10 cellular contexts compared by ENCODE assay signal in genomic region chr14:68364823-68365222, GRCh38.
DNase-seq lines count a peak whose midpoint lies in the region; ATAC-seq and TF ChIP-seq lines count a peak whose summit lies in the region.
"Had no signal": no experiment of that assay in that cellular context is flagged by ENCODE, and none has a peak within 500 bp of the region (broad histone marks: within the 10 kb centered on the region; RNA-seq: fewer than 3 reads in every experiment).

No MANE protein-coding gene starts in this region.

- 74% methylated on average over 7 of the region's 7 CpGs; no CpG with 5 or more reads in 1 of the 2 experiments for WGBS in endodermal cell (ENCODE audit: insufficient coverage in 1 of 2, insufficient read length in 1 of 2), 2 experiments

- H3K4me3 ChIP-seq in endodermal cell (ENCODE audit: low read length) = no peak overlapping the region

- TF ChIP-seq CTCF in endodermal cell (conservative IDR thresholded peaks at IDR 0.05) (no peak), type B pancreatic cell (conservative IDR thresholded peaks at IDR 0.05) (no peak)

- no peaks in the 10 kb centered on the region for H3K36me3 ChIP-seq in endodermal cell (ENCODE audit: control insufficient read depth, insufficient read depth, low read length)

- no peaks in the 10 kb centered on the region for H3K9me3 ChIP-seq in endodermal cell (ENCODE audit: control insufficient read depth, low read length)

- no peaks in the 10 kb centered on the region for H3K27me3 Mint-ChIP-seq in activated naive CD8-positive, alpha-beta T cell treated with anti-CD3 and anti-CD28 coated beads, Interleukin-2, amount 50 U/mL, for 24 hours
- H3K27me3 Mint-ChIP-seq in activated naive CD8-positive, alpha-beta T cell treated with anti-CD3 and anti-CD28 coated beads for 36 hours = no peaks in the 10 kb centered on the region
- H3K27me3 Mint-ChIP-seq in endodermal cell (ENCODE audit: insufficient read depth) (peaks cover 2% of the 10 kb centered on the region), naive B cell (no peaks in the 10 kb centered on the region), type B pancreatic cell (no peaks in the 10 kb centered on the region)
- H3K27me3 Mint-ChIP-seq: activated naive CD4-positive, alpha-beta T cell treated with anti-CD3 and anti-CD28 coated beads, Interleukin-2, amount 10 ng/mL, durations not matched to agents 7 days and 5 days had no signal

- H3K36me3 Mint-ChIP-seq in activated naive CD8-positive, alpha-beta T cell treated with anti-CD3 and anti-CD28 coated beads, Interleukin-2, amount 50 U/mL, for 24 hours (ENCODE audit: low read depth) = no peaks in the 10 kb centered on the region
- H3K36me3 Mint-ChIP-seq in activated naive CD8-positive, alpha-beta T cell treated with anti-CD3 and anti-CD28 coated beads for 36 hours = peaks cover 5% of the 10 kb centered on the region
- no peaks in the 10 kb centered on the region for H3K36me3 Mint-ChIP-seq in endodermal cell (ENCODE audit: low read depth)
- H3K36me3 Mint-ChIP-seq in naive B cell = peaks cover 0 to 7% of the 10 kb centered on the region in 2 donors
- H3K36me3 Mint-ChIP-seq in type B pancreatic cell = peaks cover 12% of the 10 kb centered on the region
- H3K36me3 Mint-ChIP-seq: activated naive CD4-positive, alpha-beta T cell treated with anti-CD3 and anti-CD28 coated beads, Interleukin-2, amount 10 ng/mL, durations not matched to agents 7 days and 5 days had no signal

- peaks cover 12% of the 10 kb centered on the region for H3K4me1 ChIP-seq in endodermal cell (ENCODE audit: control insufficient read depth, insufficient read depth, low read length)

- H3K9ac ChIP-seq in endodermal cell (ENCODE audit: extremely low read depth, low read length, poor library complexity, severe bottlenecking) = peak overlapping the region; percentile 34

- H3K4me3 Mint-ChIP-seq in activated naive CD8-positive, alpha-beta T cell treated with anti-CD3 and anti-CD28 coated beads, Interleukin-2, amount 50 U/mL, for 24 hours = no peak overlapping the region
- no peak overlapping the region for H3K4me3 Mint-ChIP-seq in activated naive CD8-positive, alpha-beta T cell treated with anti-CD3 and anti-CD28 coated beads for 36 hours
- H3K4me3 Mint-ChIP-seq in endodermal cell = peak overlapping the region; percentile 54
- peak overlapping the region in 3 of 8 donors; percentile 23 to 46 (median 45) for H3K4me3 Mint-ChIP-seq in naive B cell
- peak overlapping the region; percentile 74 for H3K4me3 Mint-ChIP-seq in type B pancreatic cell
- H3K4me3 Mint-ChIP-seq: activated naive CD4-positive, alpha-beta T cell treated with anti-CD3 and anti-CD28 coated beads, Interleukin-2, amount 10 ng/mL, durations not matched to agents 7 days and 5 days had no signal

- H3K4me1 Mint-ChIP-seq in activated naive CD8-positive, alpha-beta T cell treated with anti-CD3 and anti-CD28 coated beads, Interleukin-2, amount 50 U/mL, for 24 hours = peaks cover 52% of the 10 kb centered on the region
- peaks cover 50% of the 10 kb centered on the region for H3K4me1 Mint-ChIP-seq in activated naive CD8-positive, alpha-beta T cell treated with anti-CD3 and anti-CD28 coated beads for 36 hours
- peaks cover 27% of the 10 kb centered on the region for H3K4me1 Mint-ChIP-seq in endodermal cell
- peaks cover 70 to 98% (median 77%) of the 10 kb centered on the region in 3 donors for H3K4me1 Mint-ChIP-seq in naive B cell
- peaks cover 59% of the 10 kb centered on the region for H3K4me1 Mint-ChIP-seq in type B pancreatic cell (ENCODE audit: unreplicated experiment)

- H3K27me3 ChIP-seq in endodermal cell (ENCODE audit: control insufficient read depth, insufficient read depth, low read length, poor library complexity, severe bottlenecking) = no peaks in the 10 kb centered on the region

- DNase-seq in activated naive CD8-positive, alpha-beta T cell treated with anti-CD3 and anti-CD28 coated beads, Interleukin-2, amount 50 U/mL, for 24 hours = no peak
- DNase-seq in activated naive CD8-positive, alpha-beta T cell treated with anti-CD3 and anti-CD28 coated beads for 36 hours = no peak
- peak; percentile 66 for DNase-seq in endodermal cell
- no peak for DNase-seq in naive B cell
- no peak for DNase-seq in type B pancreatic cell (ENCODE audit: extremely low spot score, unreplicated experiment)
- DNase-seq in HCEC 1CT = no peak
- DNase-seq: activated naive CD4-positive, alpha-beta T cell treated with anti-CD3 and anti-CD28 coated beads, Interleukin-2, amount 10 ng/mL, durations not matched to agents 7 days and 5 days had no signal

- ATAC-seq in activated naive CD8-positive, alpha-beta T cell treated with anti-CD3 and anti-CD28 coated beads, Interleukin-2, amount 50 U/mL, for 24 hours = no peak
- ATAC-seq in naive B cell (ENCODE audit: low read depth in 2 of 2) (no peak), GM21367 (IDR thresholded peaks at IDR 0.05; ENCODE audit: unreplicated experiment) (no peak), GM19463 (IDR thresholded peaks at IDR 0.05; ENCODE audit: unreplicated experiment) (no peak)

- H3K27ac ChIP-seq in endodermal cell (ENCODE audit: low read depth, low read length) = peak overlapping the region; percentile 94
- H3K27ac ChIP-seq: VCaP had no signal

- H3K9me3 Mint-ChIP-seq in activated naive CD8-positive, alpha-beta T cell treated with anti-CD3 and anti-CD28 coated beads, Interleukin-2, amount 50 U/mL, for 24 hours = no peaks in the 10 kb centered on the region
- no peaks in the 10 kb centered on the region for H3K9me3 Mint-ChIP-seq in activated naive CD8-positive, alpha-beta T cell treated with anti-CD3 and anti-CD28 coated beads for 36 hours
- H3K9me3 Mint-ChIP-seq in endodermal cell = no peaks in the 10 kb centered on the region
- H3K9me3 Mint-ChIP-seq in naive B cell = peaks cover 0 to 2% (median 0%) of the 10 kb centered on the region in 7 donors
- H3K9me3 Mint-ChIP-seq in type B pancreatic cell = peaks cover 6% of the 10 kb centered on the region
- H3K9me3 Mint-ChIP-seq: activated naive CD4-positive, alpha-beta T cell treated with anti-CD3 and anti-CD28 coated beads, Interleukin-2, amount 10 ng/mL, durations not matched to agents 7 days and 5 days had no signal

- H3K27ac Mint-ChIP-seq in activated naive CD8-positive, alpha-beta T cell treated with anti-CD3 and anti-CD28 coated beads, Interleukin-2, amount 50 U/mL, for 24 hours = peak overlapping the region; percentile 43
- H3K27ac Mint-ChIP-seq in activated naive CD8-positive, alpha-beta T cell treated with anti-CD3 and anti-CD28 coated beads for 36 hours = no peak overlapping the region
- H3K27ac Mint-ChIP-seq in endodermal cell (peak overlapping the region; percentile 95), naive B cell (peak overlapping the region; percentile 76 to 93 (median 84)), type B pancreatic cell (peak overlapping the region; percentile 87)
- H3K27ac Mint-ChIP-seq: activated naive CD4-positive, alpha-beta T cell treated with anti-CD3 and anti-CD28 coated beads, Interleukin-2, amount 10 ng/mL, durations not matched to agents 7 days and 5 days had no signal

Comparison
In these comparisons a context has a peak if more than half of its experiments do, and no peak if none do; other contexts are left out.
1. H3K4me3 Mint-ChIP-seq: peak in endodermal cell (single experiment) and type B pancreatic cell (single experiment); none in activated naive CD8-positive, alpha-beta T cell treated with anti-CD3 and anti-CD28 coated beads, Interleukin-2, amount 50 U/mL, for 24 hours (single experiment) and activated naive CD8-positive, alpha-beta T cell treated with anti-CD3 and anti-CD28 coated beads for 36 hours (single experiment).